Comparison of ENCODE assay signal across 8 cellular contexts in the genomic region with DNA sequence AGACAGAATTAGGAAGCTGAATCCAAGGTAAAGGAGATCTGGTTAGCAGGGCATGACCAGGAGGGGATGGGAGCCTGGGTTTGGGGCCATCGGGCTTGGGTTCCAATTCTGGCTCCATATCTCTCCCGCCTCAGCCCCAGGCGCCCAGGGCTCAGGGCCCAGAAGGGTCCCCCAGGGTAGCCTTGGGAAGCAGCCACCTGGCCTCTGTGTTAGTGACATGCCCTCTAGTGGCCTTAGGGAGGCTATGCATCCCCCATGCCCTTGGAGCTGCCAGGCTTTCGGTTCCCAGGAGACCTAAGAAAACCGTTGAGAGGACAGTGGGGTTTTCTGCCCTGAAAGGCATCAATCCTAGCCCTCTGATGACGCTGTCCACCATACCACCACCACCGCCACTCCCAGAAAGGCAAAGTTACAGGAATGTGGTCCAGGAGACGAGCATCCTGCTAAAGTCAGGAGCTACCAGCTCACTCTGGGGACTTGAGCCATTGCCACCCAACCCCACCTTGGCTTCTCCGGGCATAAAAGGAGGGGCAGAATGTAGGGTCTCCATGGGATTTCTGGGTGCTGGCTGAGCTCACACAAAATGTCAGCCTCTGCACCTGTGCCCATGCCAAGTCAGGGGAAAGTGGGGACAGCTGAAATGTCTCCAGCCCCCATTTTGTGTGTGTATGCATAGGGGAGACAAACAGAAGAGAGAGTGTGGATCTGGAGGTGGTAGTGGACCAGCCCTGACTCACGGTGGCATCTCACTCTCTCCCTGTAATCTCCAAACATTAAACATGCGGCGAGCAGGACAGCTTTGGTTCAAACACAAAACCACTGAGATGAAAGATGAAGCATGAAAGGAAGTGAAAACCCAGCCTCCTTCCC. TPM values are rescaled to one million over a fixed set of nuclear protein-coding genes. Genes with fewer than 3 reads are reported as not detected.
A peak's percentile ranks its signal among the peaks of the same experiment; 100 is the strongest.
DNase-seq lines count a peak whose midpoint lies in the region; ATAC-seq and TF ChIP-seq lines count a peak whose summit lies in the region.

No MANE protein-coding gene starts in this region.

- POLR2A ChIA-PET in Caco-2 (lab: Charles Lee): interaction anchor here (0.5 kb wide), 1 partner anchor 30 kb away, joined by 3 read pairs; no protein-coding TSS in a partner anchor

- H3K4me1 ChIP-seq in Caco-2 (no peaks in the 10 kb centered on the region), psoas muscle (no peaks in the 10 kb centered on the region)

- no peak overlapping the region for H3K27ac Mint-ChIP-seq in Caco-2 (ENCODE audit: unreplicated experiment)

- intact Hi-C loops in Caco-2 (cut with micrococcal nuclease; ENCODE audit: unreplicated experiment): loop anchor here (1.0 to 5.0 kb wide), 3 partner anchors 58 to 204 kb away; no protein-coding TSS in a partner anchor
- intact Hi-C loops in psoas muscle (cut with DNase I): loop anchor here in 1 of 2 donors (5.0 kb wide), 1 partner anchor 82 kb away; no protein-coding TSS in a partner anchor

- no peaks in the 10 kb centered on the region for H3K36me3 Mint-ChIP-seq in Caco-2 (ENCODE audit: insufficient read depth, unreplicated experiment)

- peak; percentile 67 to 72 for DNase-seq in Caco-2
- peak; percentile 53 for DNase-seq in NCI-H748 (lab: John Stamatoyannopoulos, UW; ENCODE audit: unreplicated experiment)
- peak; percentile 46 to 58 for DNase-seq in activated T-cell treated with anti-CD3 and anti-CD28 coated beads, Interleukin-2, amount 50 U/mL, for 48 hours
- peak; percentile 80 for DNase-seq in germinal center (ENCODE audit: low spot score)
- peak in 1 of 2 donors; percentile 49 for DNase-seq in psoas muscle
- no peak for DNase-seq in omental fat pad (ENCODE audit: low spot score)

- H3K4me3 Mint-ChIP-seq in Caco-2 (ENCODE audit: unreplicated experiment): no peak overlapping the region

- no peaks in the 10 kb centered on the region for H3K9me3 ChIP-seq in Caco-2
- no peaks in the 10 kb centered on the region for H3K9me3 ChIP-seq in psoas muscle

- no peaks in the 10 kb centered on the region for H3K27me3 Mint-ChIP-seq in Caco-2 (ENCODE audit: insufficient read depth, unreplicated experiment)

- ATAC-seq in GM19324 (IDR thresholded peaks at IDR 0.05; ENCODE audit: low FRiP score, unreplicated experiment) (peak; percentile 53), HG03378 (IDR thresholded peaks at IDR 0.05; ENCODE audit: unreplicated experiment) (peak; percentile 75), psoas muscle (peak in 3 of 4 donors; percentile 76 to 84 (median 82)), omental fat pad (ENCODE audit: low FRiP score) (no peak)

- CTCF ChIA-PET in Caco-2 (lab: Charles Lee): interaction anchor here (0.6 to 1.9 kb wide), 8 partner anchors 11 to 236 kb away, joined by 3 to 38 read pairs (median 4); no protein-coding TSS in a partner anchor

- H3K27ac ChIP-seq in psoas muscle: no peak overlapping the region

- BruUV-seq in Caco-2 (replicated peaks; lab: Mats Ljungman, UMichigan): no TSS peak

- no peaks in the 10 kb centered on the region for H3K9me3 Mint-ChIP-seq in Caco-2 (ENCODE audit: unreplicated experiment)

- TF ChIP-seq CTCF in Caco-2 (IDR thresholded peaks at IDR 0.05; ENCODE audit: insufficient read depth in 1 of 2, low read depth in 1 of 2, low read length in 1 of 2, severe bottlenecking in 1 of 2, unreplicated experiment in 1 of 2) (peak; percentile 87 to 95), psoas muscle (IDR thresholded peaks at IDR 0.05) (peak; percentile 63), omental fat pad (IDR thresholded peaks at IDR 0.05) (no peak)

- H3K27me3 ChIP-seq in Caco-2 (replicated peaks; ENCODE audit: control insufficient read depth, insufficient read depth, low read length): no peaks in the 10 kb centered on the region
- no peaks in the 10 kb centered on the region for H3K27me3 ChIP-seq in psoas muscle (ENCODE audit: insufficient read depth in 3 of 3, low read length in 2 of 3)

- H3K36me3 ChIP-seq in Caco-2 (ENCODE audit: control insufficient read depth, insufficient read depth, low read length) (no peaks in the 10 kb centered on the region), psoas muscle (ENCODE audit: insufficient read depth in 1 of 2, low read depth in 1 of 2) (peaks cover 0 to 12% of the 10 kb centered on the region in 2 donors)

- WGBS in psoas muscle, 3 donors: 64 to 68% (median 66%) methylated on average over 12 of the region's 12 CpGs

- H3K4me3 ChIP-seq in Caco-2 (ENCODE audit: low read depth, low read length) (no peak overlapping the region), psoas muscle (no peak overlapping the region)

- no peaks in the 10 kb centered on the region for H3K4me1 Mint-ChIP-seq in Caco-2 (ENCODE audit: low read depth, unreplicated experiment)

RNA-seq across cellular contexts. Expression of gene EMX1, which starts 56.5 kb away (rescaled TPM):
- 2.6 and 3.6 TPM in 2 replicates for total RNA-seq in Caco-2 (2022)
- not detected for total RNA-seq in psoas muscle
- polyA plus RNA-seq in psoas muscle: under 1 TPM in 1 of 3 donors, not detected in 2; 0.01 TPM
- 1 to 10 TPM in 1 of 4 donors, under 1 TPM in 1, not detected in 2; 0.38 to 4.0 TPM for total RNA-seq in omental fat pad

Comparison
In these comparisons a context has a peak if more than half of its experiments do, and no peak if none do; other contexts are left out.
1. CTCF ChIP-seq: peak in Caco-2 (2 of 2) and psoas muscle (single experiment); none in omental fat pad (0 of 3).